ENCODE assay signal across 12 cellular contexts in the genomic region with DNA sequence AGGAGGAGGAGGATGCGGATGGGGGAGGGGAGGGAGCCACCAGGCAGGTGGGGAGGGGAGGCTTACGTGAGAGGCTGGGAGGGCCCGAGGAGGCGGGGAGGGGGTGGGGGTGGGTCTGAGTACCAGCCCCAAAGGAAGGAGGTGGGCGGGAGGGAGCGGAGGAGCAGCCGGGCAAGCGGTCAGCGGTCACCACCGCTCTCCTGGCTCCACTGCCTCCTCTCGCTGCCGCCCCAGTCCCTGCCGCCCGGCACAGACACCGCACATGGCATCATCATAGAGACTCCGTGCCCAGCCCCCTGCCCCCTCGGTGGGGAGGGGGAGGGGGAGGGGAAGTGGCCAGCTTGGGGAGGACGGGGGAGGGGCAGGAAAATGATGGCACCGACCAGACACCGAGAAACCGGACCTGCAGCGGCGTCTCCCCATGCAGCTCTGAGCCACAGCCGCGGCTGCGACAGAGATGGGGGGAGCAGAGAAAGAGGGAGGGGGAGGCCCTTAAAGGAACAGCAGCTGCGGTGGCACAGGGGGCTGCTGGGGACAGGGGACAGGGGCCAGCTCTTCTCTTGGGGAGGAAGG. TPM values are rescaled to one million over a fixed set of nuclear protein-coding genes. Genes with fewer than 3 reads are reported as not detected.
DNase-seq lines count a peak whose midpoint lies in the region; ATAC-seq lines count a peak whose summit lies in the region.
"Had no signal": no experiment of that assay in that cellular context is flagged by ENCODE, and none has a peak within 500 bp of the region (broad histone marks: within the 10 kb centered on the region; RNA-seq: fewer than 3 reads in every experiment).

A gene with protein sequence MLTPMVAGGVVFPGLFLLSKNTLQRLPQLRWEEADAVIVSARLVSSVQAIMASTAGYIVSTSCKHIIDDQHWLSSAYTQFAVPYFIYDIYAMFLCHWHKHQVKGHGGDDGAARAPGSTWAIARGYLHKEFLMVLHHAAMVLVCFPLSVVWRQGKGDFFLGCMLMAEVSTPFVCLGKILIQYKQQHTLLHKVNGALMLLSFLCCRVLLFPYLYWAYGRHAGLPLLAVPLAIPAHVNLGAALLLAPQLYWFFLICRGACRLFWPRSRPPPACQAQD (minus strand): TSS at position 431 of the 573 bp plus-strand sequence. CDS start 744 bp downstream, outside the sequence.

- no peaks in the 10 kb centered on the region for H3K9me3 ChIP-seq in HUES6 (ENCODE audit: control insufficient read depth, insufficient read depth, low read depth, low read length)
- H3K9me3 ChIP-seq in mesenchymal stem cell (ENCODE audit: control insufficient read depth, low read length) = no peaks in the 10 kb centered on the region

- H2AFZ ChIP-seq in mesenchymal stem cell (ENCODE audit: low read depth, low read length) = no peak within 1 kb of the TSS

- no peak within 1 kb of the TSS for H4K91ac ChIP-seq in mesenchymal stem cell (ENCODE audit: low read length)

- H3K4me2 ChIP-seq in mesenchymal stem cell (ENCODE audit: low read length, poor library complexity, severe bottlenecking) = peak within 1 kb of the TSS; percentile 60

- no peak within 1 kb of the TSS for H3K27ac Mint-ChIP-seq in activated naive CD8-positive, alpha-beta T cell treated with anti-CD3 and anti-CD28 coated beads, Interleukin-2, amount 50 U/mL, for 24 hours

- intact Hi-C loops in cardiac septum (cut with DNase I) = no loop called here

- no peak within 1 kb of the TSS for H3K27ac ChIP-seq in HUES6 (ENCODE audit: low read depth, low read length)
- H3K27ac ChIP-seq in mesenchymal stem cell (ENCODE audit: low read length, poor library complexity, severe bottlenecking) = no peak within 1 kb of the TSS
- H3K27ac ChIP-seq: SK-N-MC had no signal

- H3K4me1 ChIP-seq in HUES6 (ENCODE audit: control insufficient read depth, insufficient read depth, low read length) (peaks cover 28% of the 10 kb centered on the region), mesenchymal stem cell (ENCODE audit: control insufficient read depth, insufficient read depth, low read depth, low read length) (peaks cover 10% of the 10 kb centered on the region)

- H4K8ac ChIP-seq in mesenchymal stem cell (ENCODE audit: low read length) = no peak within 1 kb of the TSS

- no peak within 1 kb of the TSS for H3K23ac ChIP-seq in mesenchymal stem cell (ENCODE audit: low read length in 2 of 2)

- WGBS in mesenchymal stem cell = 4% methylated on average over 14 of the region's 27 CpGs

- H2BK15ac ChIP-seq in mesenchymal stem cell (ENCODE audit: low read depth, poor library complexity, severe bottlenecking) = no peak within 1 kb of the TSS

- H3K4me3 ChIP-seq in HUES6 (ENCODE audit: low read depth, low read length) (peak within 1 kb of the TSS; percentile 65), mesenchymal stem cell (ENCODE audit: insufficient read depth in 1 of 2, low read depth in 1 of 2, low read length in 2 of 2) (peak within 1 kb of the TSS in 1 of 2 experiments; percentile 21)
- H3K4me3 ChIP-seq: SK-N-MC had no signal

- H3K9me3 Mint-ChIP-seq in activated naive CD8-positive, alpha-beta T cell treated with anti-CD3 and anti-CD28 coated beads, Interleukin-2, amount 50 U/mL, for 24 hours = no peaks in the 10 kb centered on the region

- no peak within 1 kb of the TSS for H3K9ac ChIP-seq in HUES6 (ENCODE audit: low read length)
- H3K9ac ChIP-seq in mesenchymal stem cell (ENCODE audit: low read length) = no peak within 1 kb of the TSS

- H3K79me1 ChIP-seq in mesenchymal stem cell (replicated peaks; ENCODE audit: low read length, poor library complexity, severe bottlenecking) = no peaks in the 10 kb centered on the region

- H3K4me3 Mint-ChIP-seq in activated naive CD8-positive, alpha-beta T cell treated with anti-CD3 and anti-CD28 coated beads, Interleukin-2, amount 50 U/mL, for 24 hours = peak within 1 kb of the TSS; percentile 21

- H3K18ac ChIP-seq in mesenchymal stem cell (ENCODE audit: low read depth in 1 of 2, low read length in 2 of 2) = no peak within 1 kb of the TSS

- no peak within 1 kb of the TSS for H2AK5ac ChIP-seq in mesenchymal stem cell (ENCODE audit: low read length, severe bottlenecking)

- H3K36me3 Mint-ChIP-seq in activated naive CD8-positive, alpha-beta T cell treated with anti-CD3 and anti-CD28 coated beads, Interleukin-2, amount 50 U/mL, for 24 hours (ENCODE audit: low read depth) = no peaks in the 10 kb centered on the region

- no peak within 1 kb of the TSS for H3K4ac ChIP-seq in mesenchymal stem cell (ENCODE audit: low read depth in 1 of 2, low read length in 2 of 2)

- no peak within 1 kb of the TSS for H2BK5ac ChIP-seq in mesenchymal stem cell (ENCODE audit: low read depth, low read length, poor library complexity, severe bottlenecking)

- peak within 1 kb of the TSS; percentile 55 for H2BK120ac ChIP-seq in mesenchymal stem cell (ENCODE audit: low read depth, low read length)

- H3K4me1 Mint-ChIP-seq in activated naive CD8-positive, alpha-beta T cell treated with anti-CD3 and anti-CD28 coated beads, Interleukin-2, amount 50 U/mL, for 24 hours = peaks cover 12% of the 10 kb centered on the region

- H3K14ac ChIP-seq in mesenchymal stem cell (ENCODE audit: low read length in 2 of 2) = no peak within 1 kb of the TSS

- peak; percentile 46 for DNase-seq in Ammon's horn (ENCODE audit: low spot score)
- no peak for DNase-seq in activated naive CD8-positive, alpha-beta T cell treated with anti-CD3 and anti-CD28 coated beads, Interleukin-2, amount 50 U/mL, for 24 hours
- DNase-seq in mesenchymal stem cell = no peak
- no peak for DNase-seq in 8988T
- DNase-seq in NCI-H2107 treated with DMSO at 0.1 percent for 48 hours (lab: John Stamatoyannopoulos, UW; ENCODE audit: unreplicated experiment) = no peak
- DNase-seq in cardiac septum (ENCODE audit: low spot score) = no peak
- DNase-seq: activated effector memory CD4-positive, alpha-beta T cell treated with Interleukin-2 at 50 U/mL for 16 hours; retina had no signal

- ATAC-seq in activated naive CD8-positive, alpha-beta T cell treated with anti-CD3 and anti-CD28 coated beads, Interleukin-2, amount 50 U/mL, for 24 hours = no peak
- no peak for ATAC-seq in HG02938 (IDR thresholded peaks at IDR 0.05; ENCODE audit: unreplicated experiment)

- no peaks in the 10 kb centered on the region for H3K36me3 ChIP-seq in HUES6 (ENCODE audit: control insufficient read depth, insufficient read depth, low read length)
- no peaks in the 10 kb centered on the region for H3K36me3 ChIP-seq in mesenchymal stem cell (ENCODE audit: control insufficient read depth in 1 of 2, insufficient read depth in 2 of 2, low read depth in 1 of 2, low read length in 2 of 2)

- H3K27me3 Mint-ChIP-seq in activated naive CD8-positive, alpha-beta T cell treated with anti-CD3 and anti-CD28 coated beads, Interleukin-2, amount 50 U/mL, for 24 hours = peaks cover 65% of the 10 kb centered on the region

- H2BK12ac ChIP-seq in mesenchymal stem cell (ENCODE audit: low read length in 2 of 2) = no peak within 1 kb of the TSS

- H3K27me3 ChIP-seq in HUES6 (ENCODE audit: control insufficient read depth, insufficient read depth, low read length) = peaks cover 67% of the 10 kb centered on the region
- peaks cover 76 to 79% of the 10 kb centered on the region in 2 experiments for H3K27me3 ChIP-seq in mesenchymal stem cell (ENCODE audit: control insufficient read depth in 1 of 2, insufficient read depth in 1 of 2, low read length in 2 of 2)

RNA-seq across cellular contexts. Expression of the gene that starts here (rescaled TPM):
- polyA plus RNA-seq in mesenchymal stem cell (2013, experiment 1 of 2) = 0.08 TPM
- polyA plus RNA-seq in mesenchymal stem cell (2013, experiment 2 of 2) = 0.05 TPM
- not detected for total RNA-seq in cardiac septum
- total RNA-seq: fibroblast of villous mesenchyme had no signal
